In the genomic region with DNA sequence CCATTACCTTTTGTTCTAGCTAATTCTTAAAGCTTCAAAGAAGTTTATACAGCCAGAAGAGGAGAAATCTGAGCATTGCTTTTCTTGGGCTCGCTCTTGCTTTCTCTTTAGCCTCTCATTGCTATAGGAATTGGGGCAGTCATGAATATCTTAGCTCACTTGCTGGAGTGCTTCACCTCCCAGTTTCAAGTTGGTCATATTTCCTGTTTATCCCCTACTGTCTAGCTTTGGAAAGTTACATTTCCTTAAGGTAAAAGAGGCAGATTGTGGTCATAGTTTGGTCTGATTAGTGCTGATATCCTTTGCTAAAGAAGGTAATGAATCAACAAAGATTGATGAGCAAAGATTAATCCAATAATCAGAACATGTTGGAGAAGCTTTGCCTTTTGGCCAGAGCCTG, we compare ENCODE assay signal across 1 cellular context.
TF ChIP-seq lines count a peak whose summit lies in the region.

No MANE protein-coding gene starts in this region.

TF ChIP-seq in GM23338, 12 proteins besides CTCF, POLR2A, EP300 and RAD21 (continued from another document):
- TF ChIP-seq ZNF462 (CRISPR knock-in tag; IDR thresholded peaks at IDR 0.05), result no peak
- TF ChIP-seq JUNB (IDR thresholded peaks at IDR 0.05; ENCODE audit: unreplicated experiment), result no peak
- TF ChIP-seq EZH2phosphoT487 (IDR thresholded peaks at IDR 0.05; ENCODE audit: unreplicated experiment), result no peak
- TF ChIP-seq STAT1 (IDR thresholded peaks at IDR 0.05; ENCODE audit: unreplicated experiment), result no peak
- TF ChIP-seq, protein P1, sequence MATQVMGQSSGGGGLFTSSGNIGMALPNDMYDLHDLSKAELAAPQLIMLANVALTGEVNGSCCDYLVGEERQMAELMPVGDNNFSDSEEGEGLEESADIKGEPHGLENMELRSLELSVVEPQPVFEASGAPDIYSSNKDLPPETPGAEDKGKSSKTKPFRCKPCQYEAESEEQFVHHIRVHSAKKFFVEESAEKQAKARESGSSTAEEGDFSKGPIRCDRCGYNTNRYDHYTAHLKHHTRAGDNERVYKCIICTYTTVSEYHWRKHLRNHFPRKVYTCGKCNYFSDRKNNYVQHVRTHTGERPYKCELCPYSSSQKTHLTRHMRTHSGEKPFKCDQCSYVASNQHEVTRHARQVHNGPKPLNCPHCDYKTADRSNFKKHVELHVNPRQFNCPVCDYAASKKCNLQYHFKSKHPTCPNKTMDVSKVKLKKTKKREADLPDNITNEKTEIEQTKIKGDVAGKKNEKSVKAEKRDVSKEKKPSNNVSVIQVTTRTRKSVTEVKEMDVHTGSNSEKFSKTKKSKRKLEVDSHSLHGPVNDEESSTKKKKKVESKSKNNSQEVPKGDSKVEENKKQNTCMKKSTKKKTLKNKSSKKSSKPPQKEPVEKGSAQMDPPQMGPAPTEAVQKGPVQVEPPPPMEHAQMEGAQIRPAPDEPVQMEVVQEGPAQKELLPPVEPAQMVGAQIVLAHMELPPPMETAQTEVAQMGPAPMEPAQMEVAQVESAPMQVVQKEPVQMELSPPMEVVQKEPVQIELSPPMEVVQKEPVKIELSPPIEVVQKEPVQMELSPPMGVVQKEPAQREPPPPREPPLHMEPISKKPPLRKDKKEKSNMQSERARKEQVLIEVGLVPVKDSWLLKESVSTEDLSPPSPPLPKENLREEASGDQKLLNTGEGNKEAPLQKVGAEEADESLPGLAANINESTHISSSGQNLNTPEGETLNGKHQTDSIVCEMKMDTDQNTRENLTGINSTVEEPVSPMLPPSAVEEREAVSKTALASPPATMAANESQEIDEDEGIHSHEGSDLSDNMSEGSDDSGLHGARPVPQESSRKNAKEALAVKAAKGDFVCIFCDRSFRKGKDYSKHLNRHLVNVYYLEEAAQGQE (IDR thresholded peaks at IDR 0.05; ENCODE audit: unreplicated experiment), result no peak
- TF ChIP-seq CREB1 (CRISPR knock-in tag; IDR thresholded peaks at IDR 0.05; ENCODE audit: low read depth), result no peak
- TF ChIP-seq ZNF114 (CRISPR knock-in tag; IDR thresholded peaks at IDR 0.05), result no peak
